12 cellular contexts compared by ENCODE assay signal in the genomic region with DNA sequence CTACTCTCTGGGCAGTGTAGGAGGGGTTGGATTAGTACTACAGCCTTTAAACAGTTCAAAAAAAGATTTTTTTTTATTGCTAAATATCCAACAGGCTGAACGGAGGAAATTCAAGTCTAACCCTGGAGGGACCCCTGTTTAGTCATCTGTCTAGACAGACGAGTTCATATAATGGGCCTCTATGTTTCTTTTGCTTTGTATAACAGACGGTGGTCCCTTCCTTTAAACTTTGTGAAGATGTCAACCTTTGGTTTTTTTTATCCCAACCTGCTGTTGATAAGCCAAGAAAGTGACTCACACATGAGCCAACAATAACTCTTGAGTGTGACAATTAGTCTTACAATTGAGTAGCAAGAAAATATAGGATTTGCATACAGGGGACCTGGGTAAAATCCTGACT. TPM values are rescaled to one million over a fixed set of nuclear protein-coding genes. Genes with fewer than 3 reads are reported as not detected.
DNase-seq lines count a peak whose midpoint lies in the region; FAIRE-seq and TF ChIP-seq lines count a peak whose summit lies in the region.
"Had no signal": no experiment of that assay in that cellular context is flagged by ENCODE, and none has a peak within 500 bp of the region (broad histone marks: within the 10 kb centered on the region; RNA-seq: fewer than 3 reads in every experiment).

No MANE protein-coding gene starts in this region.

- 33% methylated on average over 3 of the region's 3 CpGs for WGBS in hepatocyte (ENCODE audit: low lambda C conversion rate, missing lambda C conversion rate)
- WGBS in stomach, 5 donors, result 48 to 56% (median 50%) methylated on average over 3 of the region's 3 CpGs

- peaks cover 24% of the 10 kb centered on the region for H4K20me1 ChIP-seq in astrocyte (ENCODE audit: insufficient read depth, low read length)
- H4K20me1 ChIP-seq in hepatocyte (ENCODE audit: insufficient read depth, poor library complexity, severe bottlenecking), result peaks cover 6% of the 10 kb centered on the region

- no peak for TF ChIP-seq POLR2A in stomach (IDR thresholded peaks at IDR 0.05)

- peak; percentile 55 for FAIRE-seq in astrocyte (lab: Jason Lieb, UNC)
- FAIRE-seq: TTC549 had no signal

- TF ChIP-seq RAD21 in Ishikawa (IDR thresholded peaks at IDR 0.05; ENCODE audit: low read depth), result no peak

- H3K27me3 Mint-ChIP-seq in astrocyte (ENCODE audit: low read depth, unreplicated experiment), result no peaks in the 10 kb centered on the region

- H3K4me1 ChIP-seq in astrocyte (ENCODE audit: insufficient read depth, low read length) (peaks cover 69% of the 10 kb centered on the region), hepatocyte (ENCODE audit: insufficient read depth) (peaks cover 23% of the 10 kb centered on the region), stomach (peaks cover 0 to 57% (median 32%) of the 10 kb centered on the region in 4 donors)

- H3K79me2 ChIP-seq in astrocyte (ENCODE audit: insufficient read depth, low read length), result peaks cover 90% of the 10 kb centered on the region
- H3K79me2 ChIP-seq in hepatocyte, result peaks cover 32% of the 10 kb centered on the region

- H3K4me1 Mint-ChIP-seq in astrocyte (ENCODE audit: low read depth, unreplicated experiment), result peaks cover 85% of the 10 kb centered on the region

- peak overlapping the region; percentile 77 for H3K9ac ChIP-seq in astrocyte (ENCODE audit: low read length)

- H3K27me3 ChIP-seq in astrocyte (ENCODE audit: insufficient read depth, low read length), result no peaks in the 10 kb centered on the region
- no peaks in the 10 kb centered on the region for H3K27me3 ChIP-seq in hepatocyte
- H3K27me3 ChIP-seq in stomach, result no peaks in the 10 kb centered on the region

- DNase-seq in astrocyte (ENCODE audit: low read depth), result peak; percentile 92
- DNase-seq in hepatocyte (ENCODE audit: low spot score), result no peak
- no peak for DNase-seq in stomach
- no peak for DNase-seq in stimulated activated CD4-positive, alpha-beta T cell treated with anti-CD3 and anti-CD28 coated beads, Interleukin-4, amount 100 ng/mL, for 24 hours
- DNase-seq in GM10266 (ENCODE audit: extremely low spot score), result no peak
- no peak for DNase-seq in mesenteric fat pad (ENCODE audit: low spot score)
- DNase-seq: activated T-cell treated with anti-CD3 and anti-CD28 coated beads for 4 hours, DMS153, NCI-H1694 treated with DMSO at 0.1 percent for 48 hours, right cardiac atrium had no signal

- peak overlapping the region; percentile 10 for H3K4me3 Mint-ChIP-seq in astrocyte (ENCODE audit: unreplicated experiment)

- H3K36me3 ChIP-seq in astrocyte (ENCODE audit: insufficient read depth, low read length) (peaks cover 3% of the 10 kb centered on the region), hepatocyte (replicated peaks; ENCODE audit: insufficient read depth, low read depth) (no peaks in the 10 kb centered on the region), stomach (no peaks in the 10 kb centered on the region)

- peak overlapping the region; percentile 55 for H3K4me2 ChIP-seq in astrocyte (ENCODE audit: low read length)
- H3K4me2 ChIP-seq in hepatocyte, result no peak overlapping the region

- H3K9me2 ChIP-seq in hepatocyte (replicated peaks; ENCODE audit: insufficient read depth), result no peaks in the 10 kb centered on the region

- H2AFZ ChIP-seq in astrocyte (ENCODE audit: low read depth, low read length) (no peak overlapping the region), hepatocyte (no peak overlapping the region)

- H3K9me3 Mint-ChIP-seq in astrocyte (ENCODE audit: unreplicated experiment), result peaks cover 3% of the 10 kb centered on the region

- peaks cover 13% of the 10 kb centered on the region for H3K36me3 Mint-ChIP-seq in astrocyte (ENCODE audit: low read depth, unreplicated experiment)

- no peaks in the 10 kb centered on the region for H3K9me3 ChIP-seq in astrocyte (ENCODE audit: insufficient read depth, low read depth, low read length)
- H3K9me3 ChIP-seq in hepatocyte (ENCODE audit: low read depth), result no peaks in the 10 kb centered on the region
- no peaks in the 10 kb centered on the region for H3K9me3 ChIP-seq in stomach

- TF ChIP-seq CTCF in astrocyte (IDR thresholded peaks at IDR 0.05; ENCODE audit: insufficient read depth, low read depth, low read length) (no peak), hepatocyte (IDR thresholded peaks at IDR 0.05; ENCODE audit: poor library complexity) (no peak), stomach (IDR thresholded peaks at IDR 0.05) (no peak), GM10266 (IDR thresholded peaks at IDR 0.05; ENCODE audit: control insufficient read depth, insufficient read depth, low read depth, missing control alignments) (no peak)

- H3K27ac ChIP-seq in astrocyte (ENCODE audit: low read depth, low read length) (peak overlapping the region; percentile 87), hepatocyte (peak overlapping the region; percentile 65), stomach (peak overlapping the region in 4 of 5 donors; percentile 11 to 66 (median 31))

- intact Hi-C loops in stomach (cut with DNase I; ENCODE audit: low total_unique reads), result no loop called here

- peak overlapping the region; percentile 98 for H3K27ac Mint-ChIP-seq in astrocyte (ENCODE audit: unreplicated experiment)

- H3K4me3 ChIP-seq in astrocyte (ENCODE audit: insufficient read depth, low read depth, low read length) (no peak overlapping the region), hepatocyte (no peak overlapping the region), stomach (no peak overlapping the region)

- no peak for TF ChIP-seq EP300 in Ishikawa (IDR thresholded peaks at IDR 0.05; ENCODE audit: borderline replicate concordance)
- no peak for TF ChIP-seq EP300 in stomach (IDR thresholded peaks at IDR 0.05)

TF ChIP-seq in Ishikawa, 13 proteins besides CTCF, POLR2A, EP300 and RAD21:
- TF ChIP-seq NFIC (IDR thresholded peaks at IDR 0.05) (peak; percentile 20; the same call in 1 of the 2 replicates), YY1 (IDR thresholded peaks at IDR 0.05; ENCODE audit: low read depth) (no peak), TEAD4 (IDR thresholded peaks at IDR 0.05) (no peak), EGR1 (IDR thresholded peaks at IDR 0.05) (no peak), FOXM1 (IDR thresholded peaks at IDR 0.05; ENCODE audit: borderline replicate concordance, low read depth) (no peak), TCF12 (IDR thresholded peaks at IDR 0.05; ENCODE audit: low read depth) (no peak)
- TF ChIP-seq, protein P1, sequence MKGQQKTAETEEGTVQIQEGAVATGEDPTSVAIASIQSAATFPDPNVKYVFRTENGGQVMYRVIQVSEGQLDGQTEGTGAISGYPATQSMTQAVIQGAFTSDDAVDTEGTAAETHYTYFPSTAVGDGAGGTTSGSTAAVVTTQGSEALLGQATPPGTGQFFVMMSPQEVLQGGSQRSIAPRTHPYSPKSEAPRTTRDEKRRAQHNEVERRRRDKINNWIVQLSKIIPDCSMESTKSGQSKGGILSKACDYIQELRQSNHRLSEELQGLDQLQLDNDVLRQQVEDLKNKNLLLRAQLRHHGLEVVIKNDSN (IDR thresholded peaks at IDR 0.05), result no peak
- TF ChIP-seq, protein P2, sequence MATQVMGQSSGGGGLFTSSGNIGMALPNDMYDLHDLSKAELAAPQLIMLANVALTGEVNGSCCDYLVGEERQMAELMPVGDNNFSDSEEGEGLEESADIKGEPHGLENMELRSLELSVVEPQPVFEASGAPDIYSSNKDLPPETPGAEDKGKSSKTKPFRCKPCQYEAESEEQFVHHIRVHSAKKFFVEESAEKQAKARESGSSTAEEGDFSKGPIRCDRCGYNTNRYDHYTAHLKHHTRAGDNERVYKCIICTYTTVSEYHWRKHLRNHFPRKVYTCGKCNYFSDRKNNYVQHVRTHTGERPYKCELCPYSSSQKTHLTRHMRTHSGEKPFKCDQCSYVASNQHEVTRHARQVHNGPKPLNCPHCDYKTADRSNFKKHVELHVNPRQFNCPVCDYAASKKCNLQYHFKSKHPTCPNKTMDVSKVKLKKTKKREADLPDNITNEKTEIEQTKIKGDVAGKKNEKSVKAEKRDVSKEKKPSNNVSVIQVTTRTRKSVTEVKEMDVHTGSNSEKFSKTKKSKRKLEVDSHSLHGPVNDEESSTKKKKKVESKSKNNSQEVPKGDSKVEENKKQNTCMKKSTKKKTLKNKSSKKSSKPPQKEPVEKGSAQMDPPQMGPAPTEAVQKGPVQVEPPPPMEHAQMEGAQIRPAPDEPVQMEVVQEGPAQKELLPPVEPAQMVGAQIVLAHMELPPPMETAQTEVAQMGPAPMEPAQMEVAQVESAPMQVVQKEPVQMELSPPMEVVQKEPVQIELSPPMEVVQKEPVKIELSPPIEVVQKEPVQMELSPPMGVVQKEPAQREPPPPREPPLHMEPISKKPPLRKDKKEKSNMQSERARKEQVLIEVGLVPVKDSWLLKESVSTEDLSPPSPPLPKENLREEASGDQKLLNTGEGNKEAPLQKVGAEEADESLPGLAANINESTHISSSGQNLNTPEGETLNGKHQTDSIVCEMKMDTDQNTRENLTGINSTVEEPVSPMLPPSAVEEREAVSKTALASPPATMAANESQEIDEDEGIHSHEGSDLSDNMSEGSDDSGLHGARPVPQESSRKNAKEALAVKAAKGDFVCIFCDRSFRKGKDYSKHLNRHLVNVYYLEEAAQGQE (IDR thresholded peaks at IDR 0.05; ENCODE audit: low read depth), result no peak

RNA-seq across cellular contexts. Expression of a gene that starts 29.8 kb away (rescaled TPM):
- total RNA-seq in astrocyte, result 308 and 330 TPM in 2 replicates
- total RNA-seq in hepatocyte, result 15.0 and 17.1 TPM in 2 replicates
- 6.7 and 13.6 TPM in 2 replicates for polyA plus RNA-seq in hepatocyte
- total RNA-seq in stomach, result 10 to 100 TPM in 2 of 5 donors, 1 to 10 TPM in 2, not detected in 1; 1.2 to 13.6 (median 7.2) TPM
- 1 to 10 TPM in 2 of 3 donors, under 1 TPM in 1; 0.35 to 3.2 (median 2.3) TPM for polyA plus RNA-seq in stomach
- total RNA-seq in mesenteric fat pad, result 1.6 TPM

Comparison
In these comparisons a context has a peak if more than half of its experiments do, and no peak if none do; other contexts are left out.
1. H3K27ac ChIP-seq: peak in every context shown above with its lines; median percentile 87 in astrocyte; 65 in hepatocyte; 31 in stomach.
2. RNA of a gene that starts 29.8 kb away (total RNA-seq): 308 to 330 TPM in astrocyte; 15.0 to 17.1 TPM in hepatocyte, 1.2 to 13.6 TPM in stomach and 1.6 TPM in mesenteric fat pad (single experiment); every median in the first group is over 10 times any median in the second.